In the genomic region with DNA sequence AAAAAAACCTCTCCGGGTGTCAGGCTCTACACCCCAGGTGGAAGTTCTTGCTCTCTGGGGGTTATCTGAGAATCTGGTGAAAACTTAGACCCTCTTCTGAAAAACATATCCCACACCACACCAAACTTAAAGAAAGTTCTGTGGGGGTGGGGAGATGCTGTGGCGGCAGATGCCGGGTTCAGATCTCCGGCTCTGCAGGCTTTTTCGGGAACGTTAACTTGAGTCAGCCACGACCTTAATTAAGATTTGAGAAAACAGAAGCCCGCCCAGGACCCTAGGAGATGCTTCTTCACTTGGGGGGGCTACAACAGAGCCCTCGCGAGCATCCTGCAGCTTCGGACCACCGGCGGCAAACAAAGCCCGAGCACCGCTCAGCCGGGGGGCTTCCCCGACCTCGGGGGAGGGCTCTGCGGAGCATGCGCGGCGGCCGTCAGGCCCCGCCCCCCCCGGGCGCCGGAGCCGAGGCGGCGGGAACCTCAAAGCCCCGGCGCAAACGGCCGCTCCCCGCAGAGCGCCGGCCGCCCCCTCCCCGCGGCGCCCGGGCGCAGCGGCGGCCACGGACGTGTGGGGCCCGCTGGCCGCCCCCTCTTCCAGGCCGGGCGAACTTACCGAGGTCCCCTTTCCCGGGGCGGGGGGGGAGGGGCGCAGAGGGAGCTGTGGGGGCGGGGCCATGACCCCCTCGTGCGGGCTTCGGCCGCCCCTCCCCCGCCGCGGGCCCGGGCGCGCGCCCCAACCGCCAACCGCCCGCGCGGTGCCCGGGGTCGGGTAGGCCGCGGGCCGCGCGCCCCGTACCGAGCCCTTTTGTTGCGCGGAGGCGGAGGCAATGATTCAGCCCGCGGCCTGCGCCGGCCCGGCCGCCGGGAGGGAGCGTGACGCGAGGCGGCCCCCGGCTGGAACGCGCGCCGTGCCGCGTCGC, we compare ENCODE assay signal across 8 cellular contexts. TPM values are rescaled to one million over a fixed set of nuclear protein-coding genes. Genes with fewer than 3 reads are reported as not detected.
DNase-seq lines count a peak whose midpoint lies in the region; ATAC-seq and TF ChIP-seq lines count a peak whose summit lies in the region.

No MANE protein-coding gene starts in this region.

- H3K9ac ChIP-seq in H9 (ENCODE audit: extremely low read depth, insufficient read length, low read length) (peak overlapping the region; percentile 94), endodermal cell (ENCODE audit: extremely low read depth, low read length, poor library complexity, severe bottlenecking) (peak overlapping the region; percentile 95)

- H3K9me3 ChIP-seq in H9 (ENCODE audit: control insufficient read depth, low read depth, low read length) (no peaks in the 10 kb centered on the region), endodermal cell (ENCODE audit: control insufficient read depth, low read length) (no peaks in the 10 kb centered on the region), mucosa of descending colon (no peaks in the 10 kb centered on the region)

- peaks cover 23% of the 10 kb centered on the region for H3K23me2 ChIP-seq in H9 (ENCODE audit: insufficient read length, low read depth, low read length, poor library complexity, severe bottlenecking)

- peak overlapping the region; percentile 85 for H3K4me3 ChIP-seq in endodermal cell (ENCODE audit: low read length)
- peak overlapping the region; percentile 51 for H3K4me3 ChIP-seq in mucosa of descending colon

- H3K4me3 Mint-ChIP-seq in H9 (peak overlapping the region; percentile 75 to 84), endodermal cell (peak overlapping the region; percentile 98)

- H3K4ac ChIP-seq in H9 (ENCODE audit: low read depth, low read length) = no peak overlapping the region

- peak; percentile 61 for ATAC-seq in mucosa of descending colon

- H3K4me2 ChIP-seq in H9 (ENCODE audit: insufficient read depth, insufficient read length, low read length) = peak overlapping the region; percentile 83

- no peak overlapping the region for H4K91ac ChIP-seq in H9 (ENCODE audit: insufficient read length, low read depth, low read length)

- no peaks in the 10 kb centered on the region for H4K20me1 ChIP-seq in H9 (ENCODE audit: control insufficient read depth, insufficient read depth, insufficient read length)

- intact Hi-C loops in mucosa of descending colon (cut with DNase I, micrococcal nuclease) = no loop called here

- H2BK120ac ChIP-seq in H9 (ENCODE audit: low read depth, low read length, poor library complexity, severe bottlenecking) = no peak overlapping the region

- H3K27ac ChIP-seq in H9 (ENCODE audit: insufficient read length, low read depth, low read length) (no peak overlapping the region), endodermal cell (ENCODE audit: low read depth, low read length) (peak overlapping the region; percentile 96)

- DNase-seq in GM03348 (ENCODE audit: low spot score) = peak; percentile 96
- DNase-seq in H9 = no peak
- peak; percentile 61 for DNase-seq in NCI-H1105 treated with DMSO at 0.1 percent for 48 hours (lab: John Stamatoyannopoulos, UW)
- peak in 2 of 3 experiments; percentile 44 to 46 for DNase-seq in activated CD8-positive, alpha-beta memory T cell treated with anti-CD3 and anti-CD28 coated beads for 48 hours (ENCODE audit: low read depth in 2 of 3, low spot score in 2 of 3)
- DNase-seq in endodermal cell = peak; percentile 80
- peak; percentile 45 to 67 (median 65) for DNase-seq in mucosa of descending colon
- peak; percentile 22 to 32 for DNase-seq in stimulated activated CD8-positive, alpha-beta memory T cell treated with anti-CD3 and anti-CD28 coated beads, Interleukin-7, amount 100 ng/mL, for 48 hours (ENCODE audit: extremely low read depth in 1 of 2, low read depth in 1 of 2)
- DNase-seq in Kasumi-1 (lab: John Stamatoyannopoulos, UW) = no peak

- H3T11ph ChIP-seq in H9 (ENCODE audit: low read length) = no peak overlapping the region

- H3K27ac Mint-ChIP-seq in H9 (peak overlapping the region in 2 of 3 experiments; percentile 53 to 93; a peak in 4 of 7 replicates), endodermal cell (peak overlapping the region; percentile 56)

- H3K4me1 ChIP-seq in H9 (ENCODE audit: insufficient read depth, low read length) (peaks cover 28% of the 10 kb centered on the region; the same call in 1 of the 2 replicates), endodermal cell (ENCODE audit: control insufficient read depth, insufficient read depth, low read length) (peaks cover 27% of the 10 kb centered on the region), mucosa of descending colon (ENCODE audit: low read depth) (peaks cover 19% of the 10 kb centered on the region)

- no peak overlapping the region for H4K8ac ChIP-seq in H9 (replicated peaks; ENCODE audit: insufficient read length, low read depth, low read length)

- H2BK5ac ChIP-seq in H9 (ENCODE audit: insufficient read length, low read length) = no peak overlapping the region

- WGBS in H9 (ENCODE audit: extremely low coverage, insufficient read length, low lambda C conversion rate) = no CpG with 5 or more reads among the region's 103 CpGs
- 0% methylated on average over 4 to 100 of the region's 103 CpGs for WGBS in endodermal cell (ENCODE audit: insufficient coverage in 1 of 2, insufficient read length in 1 of 2), 2 experiments

- no peak overlapping the region for H2AK5ac ChIP-seq in H9 (ENCODE audit: insufficient read length, low read length)

- H3K4me1 Mint-ChIP-seq in H9 (peaks cover 62 to 65% of the 10 kb centered on the region in 2 experiments), endodermal cell (peaks cover 54% of the 10 kb centered on the region)

- H3K79me2 ChIP-seq in H9 (ENCODE audit: insufficient read depth, low read length) = peaks cover 35% of the 10 kb centered on the region

- H3K18ac ChIP-seq in H9 (ENCODE audit: insufficient read length, low read depth, low read length) = no peak overlapping the region

- H2BK20ac ChIP-seq in H9 (ENCODE audit: low read depth, low read length, poor library complexity, severe bottlenecking) = no peak overlapping the region

- H3K36me3 Mint-ChIP-seq in H9 (ENCODE audit: insufficient read depth in 1 of 3, low read depth in 3 of 3) = peaks cover 44 to 51% (median 45%) of the 10 kb centered on the region in 3 experiments; a peak in 6 of 7 replicates
- peaks cover 43% of the 10 kb centered on the region for H3K36me3 Mint-ChIP-seq in endodermal cell (ENCODE audit: low read depth)

- H2AFZ ChIP-seq in H9 (ENCODE audit: low read length) = no peak overlapping the region

- no peak overlapping the region for H4K5ac ChIP-seq in H9 (ENCODE audit: insufficient read length, low read depth, low read length)

- H3K9me3 Mint-ChIP-seq in H9 (peaks cover 2 to 3% of the 10 kb centered on the region in 2 experiments; a peak in 3 of 5 replicates), endodermal cell (no peaks in the 10 kb centered on the region)

- H3K27me3 Mint-ChIP-seq in H9 (ENCODE audit: low read depth) (peaks cover 12% of the 10 kb centered on the region), endodermal cell (ENCODE audit: insufficient read depth) (peaks cover 8% of the 10 kb centered on the region)

- H3K27me3 ChIP-seq in H9 (ENCODE audit: insufficient read depth, low read length) = peaks cover 3% of the 10 kb centered on the region; the same call in 1 of the 2 replicates
- H3K27me3 ChIP-seq in endodermal cell (ENCODE audit: control insufficient read depth, insufficient read depth, low read length, poor library complexity, severe bottlenecking) = no peaks in the 10 kb centered on the region

- no peak for TF ChIP-seq CTCF in H9 (conservative IDR thresholded peaks at IDR 0.05)
- TF ChIP-seq CTCF in endodermal cell (conservative IDR thresholded peaks at IDR 0.05) = no peak
- TF ChIP-seq CTCF in mucosa of descending colon (IDR thresholded peaks at IDR 0.05) = no peak

- peaks cover 44% of the 10 kb centered on the region for H3K36me3 ChIP-seq in endodermal cell (ENCODE audit: control insufficient read depth, insufficient read depth, low read length)
- H3K36me3 ChIP-seq in mucosa of descending colon (ENCODE audit: low read depth) = no peaks in the 10 kb centered on the region

- H2BK15ac ChIP-seq in H9 (ENCODE audit: low read depth, low read length) = no peak overlapping the region

- H3K56ac ChIP-seq in H9 (ENCODE audit: insufficient read length, low read depth, low read length) = no peak overlapping the region

- H2BK12ac ChIP-seq in H9 (ENCODE audit: insufficient read length, low read depth, low read length) = no peak overlapping the region

- H3K23ac ChIP-seq in H9 (ENCODE audit: insufficient read length, low read depth, low read length) = no peak overlapping the region

- peak overlapping the region; percentile 97 for H3K14ac ChIP-seq in H9 (ENCODE audit: insufficient read depth, low read length)

- H3K79me1 ChIP-seq in H9 (ENCODE audit: insufficient read depth, low read depth, low read length, poor library complexity, severe bottlenecking) = no peaks in the 10 kb centered on the region

RNA-seq across cellular contexts. Expression of a gene that starts 2.0 kb away (rescaled TPM):
- 473 and 474 TPM in 2 replicates for total RNA-seq in H9 (2021)
- 100 to 1,000 TPM; 240 to 325 TPM for total RNA-seq in endodermal cell
- 136 TPM for polyA plus RNA-seq in endodermal cell (2013, experiment 1 of 2)
- polyA plus RNA-seq in endodermal cell (2013, experiment 2 of 2) = 129 TPM
- 10 to 100 TPM; 47.1 to 73.3 (median 55.1) TPM for total RNA-seq in mucosa of descending colon

Comparison
In these comparisons a context has a peak if more than half of its experiments do, and no peak if none do; other contexts are left out.
1. DNase-seq: peak in GM03348 (single experiment), NCI-H1105 treated with DMSO at 0.1 percent for 48 hours (single experiment), activated CD8-positive, alpha-beta memory T cell treated with anti-CD3 and anti-CD28 coated beads for 48 hours (2 of 3), endodermal cell (single experiment), mucosa of descending colon (3 of 3) and stimulated activated CD8-positive, alpha-beta memory T cell treated with anti-CD3 and anti-CD28 coated beads, Interleukin-7, amount 100 ng/mL, for 48 hours (2 of 2); none in H9 (single experiment) and Kasumi-1 (0 of 2).